Comparison of ENCODE assay signal across 13 cellular contexts in the genomic region with DNA sequence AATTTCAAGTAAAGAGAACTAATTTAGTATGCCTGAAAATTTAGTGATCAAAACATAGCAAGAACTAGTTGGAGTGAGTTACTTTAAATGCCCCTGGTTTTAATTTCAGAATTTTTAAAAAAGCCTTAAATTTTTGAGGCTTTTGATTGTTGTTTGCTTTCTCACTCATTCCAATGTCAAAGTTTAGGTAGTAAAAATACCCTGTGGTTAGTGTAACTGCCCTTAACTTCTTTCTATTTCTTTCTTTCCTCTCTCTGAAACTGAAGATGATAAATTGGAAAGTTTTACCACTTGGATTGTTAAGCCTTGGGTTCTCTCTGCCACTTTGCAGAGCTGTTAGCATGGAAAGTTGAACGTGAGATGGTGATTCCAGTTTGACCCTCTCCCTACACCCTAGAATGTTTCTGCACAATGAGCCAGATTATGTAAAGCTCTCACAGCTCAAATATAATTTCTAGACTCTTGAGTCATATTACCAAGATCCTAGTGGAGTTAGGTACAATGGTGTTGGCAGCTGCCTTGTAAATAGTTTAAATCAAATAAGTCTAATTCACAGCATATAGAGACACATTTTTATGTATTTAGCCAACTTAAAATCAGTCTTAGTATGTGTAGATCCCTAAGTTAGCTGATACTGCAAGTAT.
DNase-seq lines count a peak whose midpoint lies in the region; ATAC-seq and TF ChIP-seq lines count a peak whose summit lies in the region.
"Had no signal": no experiment of that assay in that cellular context is flagged by ENCODE, and none has a peak within 500 bp of the region (broad histone marks: within the 10 kb centered on the region; RNA-seq: fewer than 3 reads in every experiment).

No MANE protein-coding gene starts in this region.

- H3K4me1 Mint-ChIP-seq in activated T-cell treated with anti-CD3 and anti-CD28 coated beads, Interleukin-2, amount 50 U/mL, for 4 hours (ENCODE audit: low read depth), result peaks cover 80% of the 10 kb centered on the region
- peaks cover 59% of the 10 kb centered on the region for H3K4me1 Mint-ChIP-seq in stimulated activated effector memory CD8-positive, alpha-beta T cell treated with anti-CD3 and anti-CD28 coated beads, Interleukin-12 subunit alpha, Interleukin-12 subunit beta, amount 100 ng/mL, for 72 hours
- H3K4me1 Mint-ChIP-seq in Caco-2 (ENCODE audit: low read depth, unreplicated experiment), result no peaks in the 10 kb centered on the region

- CTCF ChIA-PET in Caco-2 (lab: Charles Lee), result no interaction called here

- H3K4me2 ChIP-seq in MM.1S (ENCODE audit: low read depth, low read length), result peak overlapping the region; percentile 33

- H4K20me1 ChIP-seq in MM.1S (ENCODE audit: insufficient read depth, low read length), result no peaks in the 10 kb centered on the region

- no peaks in the 10 kb centered on the region for H3K27me3 Mint-ChIP-seq in activated T-cell treated with anti-CD3 and anti-CD28 coated beads, Interleukin-2, amount 50 U/mL, for 4 hours (ENCODE audit: low read depth)
- peaks cover 3% of the 10 kb centered on the region for H3K27me3 Mint-ChIP-seq in Caco-2 (ENCODE audit: insufficient read depth, unreplicated experiment)

- peak overlapping the region; percentile 82 for H3K27ac Mint-ChIP-seq in stimulated activated effector memory CD8-positive, alpha-beta T cell treated with anti-CD3 and anti-CD28 coated beads, Interleukin-12 subunit alpha, Interleukin-12 subunit beta, amount 100 ng/mL, for 72 hours
- H3K27ac Mint-ChIP-seq in Caco-2 (ENCODE audit: unreplicated experiment), result no peak overlapping the region

- H3K36me3 Mint-ChIP-seq in activated T-cell treated with anti-CD3 and anti-CD28 coated beads, Interleukin-2, amount 50 U/mL, for 4 hours (ENCODE audit: insufficient read depth), result peaks cover 30% of the 10 kb centered on the region
- peaks cover 95% of the 10 kb centered on the region for H3K36me3 Mint-ChIP-seq in stimulated activated effector memory CD8-positive, alpha-beta T cell treated with anti-CD3 and anti-CD28 coated beads, Interleukin-12 subunit alpha, Interleukin-12 subunit beta, amount 100 ng/mL, for 72 hours
- H3K36me3 Mint-ChIP-seq in Caco-2 (ENCODE audit: insufficient read depth, unreplicated experiment), result no peaks in the 10 kb centered on the region

- H3K9me3 ChIP-seq in MM.1S (replicated peaks; ENCODE audit: insufficient read depth, low read length) (no peaks in the 10 kb centered on the region), Caco-2 (no peaks in the 10 kb centered on the region)
- H3K9me3 ChIP-seq: left lung, uterus had no signal

- intact Hi-C loops in Caco-2 (cut with micrococcal nuclease; ENCODE audit: unreplicated experiment), result no loop called here

- peaks cover 91% of the 10 kb centered on the region for H3K79me2 ChIP-seq in MM.1S (ENCODE audit: low read length)

- H3K4me1 ChIP-seq in MM.1S (ENCODE audit: low read length) (peaks cover 36% of the 10 kb centered on the region), Caco-2 (no peaks in the 10 kb centered on the region)
- H3K4me1 ChIP-seq: uterus had no signal

- peak overlapping the region; percentile 76 for H3K4me3 Mint-ChIP-seq in activated T-cell treated with anti-CD3 and anti-CD28 coated beads, Interleukin-2, amount 50 U/mL, for 4 hours
- H3K4me3 Mint-ChIP-seq in stimulated activated effector memory CD8-positive, alpha-beta T cell treated with anti-CD3 and anti-CD28 coated beads, Interleukin-12 subunit alpha, Interleukin-12 subunit beta, amount 100 ng/mL, for 72 hours, result peak overlapping the region; percentile 96
- no peak overlapping the region for H3K4me3 Mint-ChIP-seq in Caco-2 (ENCODE audit: unreplicated experiment)

- no peaks in the 10 kb centered on the region for H3K9me2 ChIP-seq in MM.1S (replicated peaks; ENCODE audit: insufficient read depth, low read length)

- H3K4me3 ChIP-seq in MM.1S (ENCODE audit: low read length), result no peak overlapping the region
- H3K4me3 ChIP-seq in choroid plexus epithelial cell (ENCODE audit: low read depth, low read length), result no peak overlapping the region
- H3K4me3 ChIP-seq in Caco-2 (ENCODE audit: low read depth, low read length), result no peak overlapping the region
- H3K4me3 ChIP-seq: left lung, uterus had no signal

- TF ChIP-seq CTCF in MM.1S (IDR thresholded peaks at IDR 0.05; ENCODE audit: low read length) (no peak), choroid plexus epithelial cell (conservative IDR thresholded peaks at IDR 0.05; ENCODE audit: low read depth, low read length) (no peak), Caco-2 (IDR thresholded peaks at IDR 0.05; ENCODE audit: insufficient read depth in 1 of 2, low read depth in 1 of 2, low read length in 1 of 2, severe bottlenecking in 1 of 2, unreplicated experiment in 1 of 2) (no peak)

- H3K36me3 ChIP-seq in MM.1S (replicated peaks; ENCODE audit: insufficient read depth, low read length), result no peaks in the 10 kb centered on the region
- H3K36me3 ChIP-seq in Caco-2 (ENCODE audit: control insufficient read depth, insufficient read depth, low read length), result no peaks in the 10 kb centered on the region
- H3K36me3 ChIP-seq: left lung, uterus had no signal

- no peak overlapping the region for H2AFZ ChIP-seq in MM.1S (ENCODE audit: low read length)

- H3K27me3 ChIP-seq in MM.1S (replicated peaks; ENCODE audit: insufficient read depth, low read length) (no peaks in the 10 kb centered on the region), Caco-2 (replicated peaks; ENCODE audit: control insufficient read depth, insufficient read depth, low read length) (no peaks in the 10 kb centered on the region)
- H3K27me3 ChIP-seq: left lung, uterus had no signal

- POLR2A ChIA-PET in Caco-2 (lab: Charles Lee), result no interaction called here

- no peak overlapping the region for H3K9ac ChIP-seq in MM.1S (ENCODE audit: low read length)

- H3K27ac ChIP-seq in MM.1S (ENCODE audit: low read length), result peak overlapping the region; percentile 30
- H3K27ac ChIP-seq: left lung, uterus had no signal

- no peaks in the 10 kb centered on the region for H3K9me3 Mint-ChIP-seq in activated T-cell treated with anti-CD3 and anti-CD28 coated beads, Interleukin-2, amount 50 U/mL, for 4 hours
- H3K9me3 Mint-ChIP-seq in stimulated activated effector memory CD8-positive, alpha-beta T cell treated with anti-CD3 and anti-CD28 coated beads, Interleukin-12 subunit alpha, Interleukin-12 subunit beta, amount 100 ng/mL, for 72 hours, result no peaks in the 10 kb centered on the region
- no peaks in the 10 kb centered on the region for H3K9me3 Mint-ChIP-seq in Caco-2 (ENCODE audit: unreplicated experiment)

- ATAC-seq in activated T-cell treated with anti-CD3 and anti-CD28 coated beads, Interleukin-2, amount 50 U/mL, for 4 hours, result no peak
- no peak for ATAC-seq in stimulated activated effector memory CD8-positive, alpha-beta T cell treated with anti-CD3 and anti-CD28 coated beads, Interleukin-12 subunit alpha, Interleukin-12 subunit beta, amount 100 ng/mL, for 72 hours
- ATAC-seq in HG03521 (IDR thresholded peaks at IDR 0.05; ENCODE audit: unreplicated experiment) (no peak), GM19328 (IDR thresholded peaks at IDR 0.05; ENCODE audit: unreplicated experiment) (no peak)
- ATAC-seq: left lung had no signal

- peaks cover 16% of the 10 kb centered on the region for H3F3A ChIP-seq in MM.1S (ENCODE audit: insufficient read depth, low read length)

- no peak for DNase-seq in activated T-cell treated with anti-CD3 and anti-CD28 coated beads, Interleukin-2, amount 50 U/mL, for 4 hours
- DNase-seq in activated T-cell treated with anti-CD3 and anti-CD28 coated beads, Interleukin-2, amount 50 U/mL, for 1 hour, result no peak
- DNase-seq in MM.1S (no peak), choroid plexus epithelial cell (ENCODE audit: low read depth) (peak; percentile 51), Caco-2 (no peak)
- DNase-seq in stimulated activated effector memory CD8-positive, alpha-beta T cell treated with anti-CD3 and anti-CD28 coated beads, Interleukin-12 subunit alpha, Interleukin-12 subunit beta, amount 100 ng/mL, for 72 hours (ENCODE audit: low spot score in 2 of 2), result no peak
- DNase-seq: hippocampal formation, left lung, NCI-H1417 treated with DMSO at 0.1 percent for 48 hours, NCI-H526 treated with DMSO at 0.1 percent for 48 hours, uterus had no signal

- no TSS peak for BruUV-seq in Caco-2 (replicated peaks; lab: Mats Ljungman, UMichigan)
